ENCODE assay signal across 19 cellular contexts in the genomic region with DNA sequence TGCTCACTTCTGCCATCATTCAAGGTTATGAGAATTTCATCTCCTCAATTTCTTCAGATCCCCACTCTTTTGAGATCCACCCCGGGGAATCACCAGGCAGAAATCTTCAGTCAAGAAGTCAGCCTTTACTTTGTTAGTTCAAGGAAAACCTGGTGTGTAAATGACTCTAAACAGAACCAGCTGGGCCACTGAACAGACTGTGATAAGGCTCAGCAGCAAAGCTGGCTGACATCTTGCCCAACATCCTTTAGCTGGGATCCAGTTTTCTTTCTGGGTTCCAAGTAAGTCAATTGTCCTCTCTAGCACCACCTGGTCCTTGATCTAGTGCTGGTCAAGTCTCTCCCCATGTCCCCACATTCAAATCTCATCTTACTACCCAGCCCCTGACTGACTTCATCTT. TPM values are rescaled to one million over a fixed set of nuclear protein-coding genes. Genes with fewer than 3 reads are reported as not detected.
DNase-seq lines count a peak whose midpoint lies in the region; ATAC-seq and TF ChIP-seq lines count a peak whose summit lies in the region.
"Had no signal": no experiment of that assay in that cellular context is flagged by ENCODE, and none has a peak within 500 bp of the region (broad histone marks: within the 10 kb centered on the region; RNA-seq: fewer than 3 reads in every experiment).

No MANE protein-coding gene starts in this region.

- H3K4me3 Mint-ChIP-seq in nephron, result no peak overlapping the region
- H3K4me3 Mint-ChIP-seq in type B pancreatic cell, result peak overlapping the region; percentile 7
- H3K4me3 Mint-ChIP-seq: CD8-positive, alpha-beta memory T cell; WTC11 had no signal

- no peaks in the 10 kb centered on the region for H3K9me3 ChIP-seq in body of pancreas
- H3K9me3 ChIP-seq: testis had no signal

- H3K27me3 Mint-ChIP-seq in nephron (ENCODE audit: low read depth), result peaks cover 10% of the 10 kb centered on the region
- no peaks in the 10 kb centered on the region for H3K27me3 Mint-ChIP-seq in type B pancreatic cell

- no peak for TF ChIP-seq POLR2A in body of pancreas (IDR thresholded peaks at IDR 0.05)

- H3K27ac Mint-ChIP-seq in nephron (peak overlapping the region; percentile 70 to 93 (median 93)), type B pancreatic cell (peak overlapping the region; percentile 30)
- H3K27ac Mint-ChIP-seq: WTC11 had no signal

- 53 to 60% methylated on average over 1 of the region's 1 CpG for WGBS in body of pancreas, 2 donors

- H3K27me3 ChIP-seq in body of pancreas, result no peaks in the 10 kb centered on the region
- H3K27me3 ChIP-seq: testis had no signal

- H3K27ac ChIP-seq in body of pancreas, result peak overlapping the region; percentile 53 to 77 (median 67)
- H3K27ac ChIP-seq: epithelial cell of prostate, testis had no signal

- peaks cover 51% of the 10 kb centered on the region for H3K4me1 Mint-ChIP-seq in nephron
- H3K4me1 Mint-ChIP-seq in type B pancreatic cell (ENCODE audit: unreplicated experiment), result peaks cover 35% of the 10 kb centered on the region
- H3K4me1 Mint-ChIP-seq: CD8-positive, alpha-beta memory T cell had no signal

- H3K9me3 Mint-ChIP-seq in nephron (peaks cover 2% of the 10 kb centered on the region), type B pancreatic cell (no peaks in the 10 kb centered on the region)

- H3K36me3 ChIP-seq in body of pancreas (replicated peaks in 1 of 2; ENCODE audit: insufficient read depth in 1 of 2, low read depth in 2 of 2), result no peaks in the 10 kb centered on the region

- H3K4me1 ChIP-seq in body of pancreas, result peaks cover 90% of the 10 kb centered on the region
- H3K4me1 ChIP-seq: testis had no signal

- DNase-seq in body of pancreas, result no peak
- DNase-seq in left ventricle myocardium superior, result no peak
- DNase-seq in type B pancreatic cell (ENCODE audit: extremely low spot score, unreplicated experiment), result no peak
- no peak for DNase-seq in HuH-7 (ENCODE audit: low spot score)
- no peak for DNase-seq in HUDEP-2 (lab: John Stamatoyannopoulos, UW; ENCODE audit: unreplicated experiment in 76 of 76)
- no peak for DNase-seq in stimulated activated CD4-positive, alpha-beta T cell treated with anti-CD3 and anti-CD28 coated beads, Interleukin-4, amount 100 ng/mL, for 1 hour
- DNase-seq: activated CD4-positive, alpha-beta T cell treated with anti-CD3 and anti-CD28 coated beads, Interleukin-2, amount 50 U/mL, for 1 hour; activated naive CD4-positive, alpha-beta T cell treated with anti-CD3 and anti-CD28 coated beads, Interleukin-2, amount 50 U/mL, for 16 hours; CD8-positive, alpha-beta memory T cell; cerebellar nuclear complex; effector CD4-positive, alpha-beta T cell; HCEC 1CT; IMR-90; NCI-H2081 treated with DMSO at 0.1 percent for 48 hours; testis had no signal

- no peak overlapping the region for H3K4me3 ChIP-seq in body of pancreas
- H3K4me3 ChIP-seq: testis had no signal

- TF ChIP-seq CTCF in body of pancreas (IDR thresholded peaks at IDR 0.05) (no peak), nephron (IDR thresholded peaks at IDR 0.05; ENCODE audit: unreplicated experiment in 3 of 3) (no peak), type B pancreatic cell (conservative IDR thresholded peaks at IDR 0.05) (no peak)

- H3K36me3 Mint-ChIP-seq in nephron (ENCODE audit: low read depth) (peaks cover 4% of the 10 kb centered on the region), type B pancreatic cell (peaks cover 7% of the 10 kb centered on the region)
- H3K36me3 Mint-ChIP-seq: WTC11 had no signal

- intact Hi-C loops in body of pancreas (cut with DNase I), result no loop called here
- intact Hi-C loops in left ventricle myocardium superior (cut with micrococcal nuclease), result no loop called here

- ATAC-seq in body of pancreas (no peak), left ventricle myocardium superior (peak; percentile 63)
- ATAC-seq: WTC11 had no signal

RNA-seq across cellular contexts. Expression of a gene that starts 11.6 kb away (rescaled TPM):
- total RNA-seq in body of pancreas (10 to 100 TPM; 53.7 to 54.7 TPM), left ventricle myocardium superior (8.9 TPM), type B pancreatic cell (ENCODE audit: low replicate concordance) (10.2 and 23.0 TPM in 2 replicates)
- total RNA-seq: G401 had no signal
